Comparison of ENCODE assay signal across 17 cellular contexts in genomic region chr12:108584456-108585065, GRCh38. TPM values are rescaled to one million over a fixed set of nuclear protein-coding genes. Genes with fewer than 3 reads are reported as not detected.
DNase-seq lines count a peak whose midpoint lies in the region; ATAC-seq and TF ChIP-seq lines count a peak whose summit lies in the region.
"Had no signal": no experiment of that assay in that cellular context is flagged by ENCODE, and none has a peak within 500 bp of the region (broad histone marks: within the 10 kb centered on the region; RNA-seq: fewer than 3 reads in every experiment).

No MANE protein-coding gene starts in this region.

- H3K27me3 Mint-ChIP-seq in activated CD8-positive, alpha-beta T cell treated with anti-CD3 and anti-CD28 coated beads for 36 hours: no peaks in the 10 kb centered on the region
- peaks cover 4% of the 10 kb centered on the region for H3K27me3 Mint-ChIP-seq in activated CD8-positive, alpha-beta T cell treated with anti-CD3 and anti-CD28 coated beads, Interleukin-2, amount 10 ng/mL, durations not matched to agents 7 days and 5 days (ENCODE audit: low read depth)
- H3K27me3 Mint-ChIP-seq in glutamatergic neuron (ENCODE audit: unreplicated experiment): peaks cover 2% of the 10 kb centered on the region
- H3K27me3 Mint-ChIP-seq in osteocyte (ENCODE audit: unreplicated experiment): no peaks in the 10 kb centered on the region
- H3K27me3 Mint-ChIP-seq: IgD-negative memory B cell had no signal

- intact Hi-C loops in activated CD8-positive, alpha-beta T cell treated with anti-CD3 and anti-CD28 coated beads for 36 hours (cut with micrococcal nuclease): no loop called here

- no peaks in the 10 kb centered on the region for H3K9me3 Mint-ChIP-seq in activated CD8-positive, alpha-beta T cell treated with anti-CD3 and anti-CD28 coated beads for 36 hours
- H3K9me3 Mint-ChIP-seq in activated CD8-positive, alpha-beta T cell treated with anti-CD3 and anti-CD28 coated beads, Interleukin-2, amount 10 ng/mL, durations not matched to agents 7 days and 5 days (ENCODE audit: insufficient read depth): no peaks in the 10 kb centered on the region
- peaks cover 6% of the 10 kb centered on the region for H3K9me3 Mint-ChIP-seq in glutamatergic neuron (ENCODE audit: unreplicated experiment)
- H3K9me3 Mint-ChIP-seq in osteocyte (ENCODE audit: unreplicated experiment): no peaks in the 10 kb centered on the region
- H3K9me3 Mint-ChIP-seq: CD8-positive, alpha-beta memory T cell; IgD-negative memory B cell had no signal

- no peaks in the 10 kb centered on the region for H3K36me3 Mint-ChIP-seq in activated CD8-positive, alpha-beta T cell treated with anti-CD3 and anti-CD28 coated beads for 36 hours (ENCODE audit: low read depth)
- no peaks in the 10 kb centered on the region for H3K36me3 Mint-ChIP-seq in activated CD8-positive, alpha-beta T cell treated with anti-CD3 and anti-CD28 coated beads, Interleukin-2, amount 10 ng/mL, durations not matched to agents 7 days and 5 days (ENCODE audit: low read depth)
- H3K36me3 Mint-ChIP-seq in glutamatergic neuron (ENCODE audit: unreplicated experiment) (no peaks in the 10 kb centered on the region), osteocyte (ENCODE audit: unreplicated experiment) (no peaks in the 10 kb centered on the region)
- H3K36me3 Mint-ChIP-seq: CD8-positive, alpha-beta memory T cell; IgD-negative memory B cell had no signal

- H3K4me3 Mint-ChIP-seq in activated CD8-positive, alpha-beta T cell treated with anti-CD3 and anti-CD28 coated beads for 36 hours: no peak overlapping the region
- H3K4me3 Mint-ChIP-seq in activated CD8-positive, alpha-beta T cell treated with anti-CD3 and anti-CD28 coated beads, Interleukin-2, amount 10 ng/mL, durations not matched to agents 7 days and 5 days: no peak overlapping the region
- H3K4me3 Mint-ChIP-seq in glutamatergic neuron (ENCODE audit: unreplicated experiment): peak overlapping the region; percentile 14
- H3K4me3 Mint-ChIP-seq in osteocyte (ENCODE audit: unreplicated experiment): no peak overlapping the region
- H3K4me3 Mint-ChIP-seq: CD8-positive, alpha-beta memory T cell; IgD-negative memory B cell had no signal

- POLR2A ChIA-PET in activated CD8-positive, alpha-beta T cell treated with anti-CD3 and anti-CD28 coated beads for 36 hours (lab: Charles Lee): interaction anchor here (0.8 kb wide), 1 partner anchor 28 kb away, joined by 3 read pairs; no protein-coding TSS in a partner anchor
- POLR2A ChIA-PET in activated CD8-positive, alpha-beta T cell treated with anti-CD3 and anti-CD28 coated beads, Interleukin-2, amount 10 ng/mL, durations not matched to agents 7 days and 5 days (lab: Charles Lee): no interaction called here

- no peak for DNase-seq in activated CD8-positive, alpha-beta T cell treated with anti-CD3 and anti-CD28 coated beads for 36 hours
- no peak for DNase-seq in activated CD8-positive, alpha-beta T cell treated with anti-CD3 and anti-CD28 coated beads, Interleukin-2, amount 10 ng/mL, durations not matched to agents 7 days and 5 days
- DNase-seq in glutamatergic neuron (no peak), osteocyte (ENCODE audit: extremely low spot score, unreplicated experiment) (no peak), NCI-H82 treated with DMSO at 0.1 percent for 48 hours (lab: John Stamatoyannopoulos, UW; ENCODE audit: unreplicated experiment) (no peak)
- DNase-seq: 8988T, Calu3, GF-D8, Karpas-422, MV-4-11, NCI-H1105 treated with DMSO at 0.1 percent for 48 hours, NCI-H524 treated with DMSO at 0.1 percent for 48 hours had no signal

- TF ChIP-seq CTCF in activated CD8-positive, alpha-beta T cell treated with anti-CD3 and anti-CD28 coated beads for 36 hours (IDR thresholded peaks at IDR 0.05): no peak
- TF ChIP-seq CTCF in glutamatergic neuron (IDR thresholded peaks at IDR 0.05; ENCODE audit: partially characterized antibody, unreplicated experiment) (no peak), osteocyte (IDR thresholded peaks at IDR 0.05) (no peak)

- CTCF ChIA-PET in activated CD8-positive, alpha-beta T cell treated with anti-CD3 and anti-CD28 coated beads for 36 hours (lab: Charles Lee): interaction anchor here (0.7 kb wide), 1 partner anchor 26 kb away, joined by 3 read pairs; no protein-coding TSS in a partner anchor
- CTCF ChIA-PET in activated CD8-positive, alpha-beta T cell treated with anti-CD3 and anti-CD28 coated beads, Interleukin-2, amount 10 ng/mL, durations not matched to agents 7 days and 5 days (lab: Charles Lee): no interaction called here

- no peak overlapping the region for H3K27ac Mint-ChIP-seq in activated CD8-positive, alpha-beta T cell treated with anti-CD3 and anti-CD28 coated beads for 36 hours
- no peak overlapping the region for H3K27ac Mint-ChIP-seq in activated CD8-positive, alpha-beta T cell treated with anti-CD3 and anti-CD28 coated beads, Interleukin-2, amount 10 ng/mL, durations not matched to agents 7 days and 5 days
- H3K27ac Mint-ChIP-seq in glutamatergic neuron (ENCODE audit: unreplicated experiment) (no peak overlapping the region), osteocyte (ENCODE audit: unreplicated experiment) (peak overlapping the region; percentile 63)
- H3K27ac Mint-ChIP-seq: CD8-positive, alpha-beta memory T cell had no signal

- peak; percentile 39 for ATAC-seq in activated CD8-positive, alpha-beta T cell treated with anti-CD3 and anti-CD28 coated beads for 36 hours
- no peak for ATAC-seq in activated CD8-positive, alpha-beta T cell treated with anti-CD3 and anti-CD28 coated beads, Interleukin-2, amount 10 ng/mL, durations not matched to agents 7 days and 5 days
- ATAC-seq in GM18520 (IDR thresholded peaks at IDR 0.05; ENCODE audit: unreplicated experiment) (no peak), HG02884 (IDR thresholded peaks at IDR 0.05; ENCODE audit: unreplicated experiment) (no peak)

- H3K4me1 Mint-ChIP-seq in activated CD8-positive, alpha-beta T cell treated with anti-CD3 and anti-CD28 coated beads for 36 hours (ENCODE audit: low read depth): no peaks in the 10 kb centered on the region
- H3K4me1 Mint-ChIP-seq in activated CD8-positive, alpha-beta T cell treated with anti-CD3 and anti-CD28 coated beads, Interleukin-2, amount 10 ng/mL, durations not matched to agents 7 days and 5 days (ENCODE audit: low read depth): no peaks in the 10 kb centered on the region
- peaks cover 23% of the 10 kb centered on the region for H3K4me1 Mint-ChIP-seq in glutamatergic neuron (ENCODE audit: low read depth, unreplicated experiment)
- H3K4me1 Mint-ChIP-seq in osteocyte (ENCODE audit: unreplicated experiment): peaks cover 42% of the 10 kb centered on the region

RNA-seq across cellular contexts. Expression of gene TMEM119, which starts 13.3 kb away (rescaled TPM):
- not detected for total RNA-seq in activated CD8-positive, alpha-beta T cell treated with anti-CD3 and anti-CD28 coated beads for 36 hours
- total RNA-seq in activated CD8-positive, alpha-beta T cell treated with anti-CD3 and anti-CD28 coated beads, Interleukin-2, amount 10 ng/mL, durations not matched to agents 7 days and 5 days: not detected
- total RNA-seq in glutamatergic neuron (ENCODE audit: unreplicated experiment) (0.15 TPM), osteocyte (54.0 and 58.8 TPM in 2 replicates)
- total RNA-seq: Calu3; CD8-positive, alpha-beta memory T cell; OCI-LY7 had no signal

RNA-seq across cellular contexts. Expression of gene ISCU, which starts 22.2 kb away (rescaled TPM):
- total RNA-seq in activated CD8-positive, alpha-beta T cell treated with anti-CD3 and anti-CD28 coated beads for 36 hours: 10 to 100 TPM; 69.4 to 70.5 TPM
- total RNA-seq in activated CD8-positive, alpha-beta T cell treated with anti-CD3 and anti-CD28 coated beads, Interleukin-2, amount 10 ng/mL, durations not matched to agents 7 days and 5 days: 10 to 100 TPM; 58.5 to 59.5 TPM
- total RNA-seq in glutamatergic neuron (ENCODE audit: unreplicated experiment) (48.4 TPM), osteocyte (93.9 and 103 TPM in 2 replicates)

RNA-seq across cellular contexts. Expression of gene SART3, which starts 23.6 kb away (rescaled TPM):
- 10 to 100 TPM; 80.1 to 81.4 TPM for total RNA-seq in activated CD8-positive, alpha-beta T cell treated with anti-CD3 and anti-CD28 coated beads for 36 hours
- total RNA-seq in activated CD8-positive, alpha-beta T cell treated with anti-CD3 and anti-CD28 coated beads, Interleukin-2, amount 10 ng/mL, durations not matched to agents 7 days and 5 days: 10 to 100 TPM; 67.9 to 76.9 TPM
- total RNA-seq in glutamatergic neuron (ENCODE audit: unreplicated experiment) (72.6 TPM), osteocyte (47.2 and 47.5 TPM in 2 replicates)

RNA-seq across cellular contexts. Expression of gene SELPLG, which starts 49.1 kb away (rescaled TPM):
- total RNA-seq in activated CD8-positive, alpha-beta T cell treated with anti-CD3 and anti-CD28 coated beads for 36 hours: 10 to 100 TPM; 22.1 to 23.8 TPM
- 100 to 1,000 TPM; 144 to 150 TPM for total RNA-seq in activated CD8-positive, alpha-beta T cell treated with anti-CD3 and anti-CD28 coated beads, Interleukin-2, amount 10 ng/mL, durations not matched to agents 7 days and 5 days
- total RNA-seq in glutamatergic neuron (ENCODE audit: unreplicated experiment) (0.34 TPM), osteocyte (0.59 and 0.78 TPM in 2 replicates)

Comparison
In these comparisons a context has a peak if more than half of its experiments do, and no peak if none do; other contexts are left out.
1. RNA of gene TMEM119, which starts 13.3 kb away (total RNA-seq): 54.0 to 58.8 TPM in osteocyte; not detected in activated CD8-positive, alpha-beta T cell treated with anti-CD3 and anti-CD28 coated beads, Interleukin-2, amount 10 ng/mL, durations not matched to agents 7 days and 5 days, 0.15 TPM in glutamatergic neuron (single experiment) and not detected in activated CD8-positive, alpha-beta T cell treated with anti-CD3 and anti-CD28 coated beads for 36 hours; every median in the first group is over 10 times any median in the second.